11 cellular contexts compared by ENCODE assay signal in the genomic region with DNA sequence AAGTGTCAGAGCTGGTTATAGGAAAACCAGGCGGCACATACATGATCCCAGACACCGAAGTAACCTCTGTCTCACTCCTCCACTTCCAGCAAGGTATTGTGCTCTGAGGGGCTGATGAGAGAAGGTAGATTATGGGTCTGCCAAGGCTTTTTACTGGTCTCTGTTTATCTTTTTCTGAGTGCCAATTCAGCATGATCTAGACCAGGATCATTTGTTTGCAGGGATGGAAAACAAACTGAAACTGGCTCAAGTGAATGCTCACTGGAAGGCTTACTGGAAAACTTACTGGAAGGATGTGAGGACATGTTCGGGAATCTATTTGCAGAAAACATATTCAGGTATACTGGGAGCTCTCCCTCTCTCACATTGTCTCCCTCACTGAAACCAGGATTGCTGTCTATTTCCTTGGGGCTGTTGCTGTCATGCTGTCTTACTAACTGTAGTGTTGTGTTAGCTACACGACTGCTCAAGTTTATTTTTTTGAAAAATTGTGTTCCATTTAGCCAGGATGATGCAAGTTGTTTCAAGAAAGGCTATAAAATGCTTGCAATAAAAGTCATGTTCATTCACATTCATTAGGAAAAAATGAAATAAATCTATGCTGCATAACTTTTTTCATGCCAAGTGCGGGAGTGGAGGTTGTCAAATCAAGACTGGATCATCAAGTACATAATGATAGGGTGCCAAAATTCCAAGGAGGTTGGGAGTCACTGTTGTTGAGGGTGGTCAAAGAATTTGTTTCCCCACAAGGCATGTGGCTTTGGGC. TPM values are rescaled to one million over a fixed set of nuclear protein-coding genes. Genes with fewer than 3 reads are reported as not detected.
DNase-seq lines count a peak whose midpoint lies in the region; TF ChIP-seq lines count a peak whose summit lies in the region.
"Had no signal": no experiment of that assay in that cellular context is flagged by ENCODE, and none has a peak within 500 bp of the region (broad histone marks: within the 10 kb centered on the region; RNA-seq: fewer than 3 reads in every experiment).

No MANE protein-coding gene starts in this region.

- DNase-seq in AG09309 (ENCODE audit: low read depth) (peak; percentile 99), NCI-H2029 treated with DMSO at 0.1 percent for 48 hours (lab: John Stamatoyannopoulos, UW) (peak; percentile 42), osteoblast (ENCODE audit: insufficient read length, low spot score, missing footprints) (no peak), NCI-H1436 treated with DMSO at 0.1 percent for 48 hours (lab: John Stamatoyannopoulos, UW) (no peak), NCI-H2081 treated with DMSO at 0.1 percent for 48 hours (lab: John Stamatoyannopoulos, UW) (no peak), hepatic stellate cell (ENCODE audit: low spot score) (no peak)
- no peak for DNase-seq in activated CD4-positive, alpha-beta T cell treated with anti-CD3 and anti-CD28 coated beads for 1 hour
- DNase-seq: activated naive CD8-positive, alpha-beta T cell treated with anti-CD3 and anti-CD28 coated beads for 36 hours; stimulated activated naive B cell treated with anti-CD40 and anti-IgM and Interleukin-4, amounts not matched to agents 10 μg/mL and 1 μg/mL and 100 μg/mL, for 72 hours had no signal

- no peaks in the 10 kb centered on the region for H3K79me2 ChIP-seq in osteoblast (ENCODE audit: insufficient read depth, low read length)

- H3K9ac ChIP-seq in endocrine pancreas (ENCODE audit: control insufficient read depth, insufficient read depth, low read length): peak overlapping the region; percentile 35
- H3K9ac ChIP-seq: BLaER1 treated with 17β-estradiol and CSF1 and Interleukin-3, amounts not matched to agents 10 nM and 100 nM had no signal

- H3K9me3 ChIP-seq in endocrine pancreas (ENCODE audit: control insufficient read depth, low read length) (no peaks in the 10 kb centered on the region), osteoblast (ENCODE audit: low read depth, low read length) (no peaks in the 10 kb centered on the region)
- H3K9me3 ChIP-seq: BLaER1 treated with 17β-estradiol and CSF1 and Interleukin-3, amounts not matched to agents 10 nM and 100 nM had no signal

- H3K4me3 ChIP-seq in AG09309 (ENCODE audit: control insufficient read depth, low read depth, low read length) (no peak overlapping the region), endocrine pancreas (ENCODE audit: control insufficient read depth, insufficient read depth, low read length) (no peak overlapping the region), osteoblast (ENCODE audit: insufficient read depth, low read length) (peak overlapping the region; percentile 56)
- H3K4me3 ChIP-seq: BLaER1 treated with 17β-estradiol and CSF1 and Interleukin-3, amounts not matched to agents 10 nM and 100 nM had no signal

- peak overlapping the region; percentile 66 for H3K27ac ChIP-seq in osteoblast (ENCODE audit: low read depth, low read length)
- H3K27ac ChIP-seq: BLaER1 treated with 17β-estradiol and CSF1 and Interleukin-3, amounts not matched to agents 10 nM and 100 nM had no signal

- H2AFZ ChIP-seq in osteoblast (ENCODE audit: low read length): peak overlapping the region; percentile 61

- TF ChIP-seq CTCF in AG09309 (IDR thresholded peaks at IDR 0.05; ENCODE audit: control insufficient read depth, insufficient read depth, low read depth, low read length, missing control alignments): no peak
- TF ChIP-seq CTCF in osteoblast (IDR thresholded peaks at IDR 0.05; ENCODE audit: extremely low read depth, low read depth, low read length): no peak

- peak overlapping the region; percentile 77 for H3K4me2 ChIP-seq in osteoblast (ENCODE audit: insufficient read depth, low read length)

- H3K36me3 ChIP-seq in endocrine pancreas (ENCODE audit: control insufficient read depth, insufficient read depth, low read length) (no peaks in the 10 kb centered on the region), osteoblast (ENCODE audit: insufficient read depth, low read length) (no peaks in the 10 kb centered on the region)
- H3K36me3 ChIP-seq: BLaER1 treated with 17β-estradiol and CSF1 and Interleukin-3, amounts not matched to agents 10 nM and 100 nM had no signal

- H4K20me1 ChIP-seq in osteoblast (ENCODE audit: insufficient read depth, low read length): no peaks in the 10 kb centered on the region
- H4K20me1 ChIP-seq: BLaER1 treated with 17β-estradiol and CSF1 and Interleukin-3, amounts not matched to agents 10 nM and 100 nM had no signal

- H3K4me1 ChIP-seq in endocrine pancreas (ENCODE audit: control insufficient read depth, insufficient read depth, low read length) (no peaks in the 10 kb centered on the region), osteoblast (ENCODE audit: insufficient read depth, low read length) (peaks cover 23% of the 10 kb centered on the region)

- H3K27me3 ChIP-seq in endocrine pancreas (ENCODE audit: control insufficient read depth, insufficient read depth, low read length): no peaks in the 10 kb centered on the region
- H3K27me3 ChIP-seq in osteoblast (ENCODE audit: insufficient read depth, low read length): peaks cover 8% of the 10 kb centered on the region
- H3K27me3 ChIP-seq: BLaER1 treated with 17β-estradiol and CSF1 and Interleukin-3, amounts not matched to agents 10 nM and 100 nM had no signal

RNA-seq across cellular contexts. Expression of a gene that starts 37.0 kb away (rescaled TPM):
- under 0.01 TPM in 2 replicates for total RNA-seq in osteoblast

Comparison
In these comparisons a context has a peak if more than half of its experiments do, and no peak if none do; other contexts are left out.
1. DNase-seq: peak in AG09309 (single experiment) and NCI-H2029 treated with DMSO at 0.1 percent for 48 hours (single experiment); none in osteoblast (single experiment), NCI-H1436 treated with DMSO at 0.1 percent for 48 hours (single experiment), activated CD4-positive, alpha-beta T cell treated with anti-CD3 and anti-CD28 coated beads for 1 hour (single experiment), NCI-H2081 treated with DMSO at 0.1 percent for 48 hours (single experiment) and hepatic stellate cell (single experiment).